In genomic region chr12:131097247-131098177, GRCh38 we compare ENCODE assay signal across 16 cellular contexts.
DNase-seq lines count a peak whose midpoint lies in the region; ATAC-seq and TF ChIP-seq lines count a peak whose summit lies in the region.
"Had no signal": no experiment of that assay in that cellular context is flagged by ENCODE, and none has a peak within 500 bp of the region (broad histone marks: within the 10 kb centered on the region; RNA-seq: fewer than 3 reads in every experiment).

No MANE protein-coding gene starts in this region.

- H3K27me3 ChIP-seq in right lobe of liver (no peaks in the 10 kb centered on the region), upper lobe of right lung (no peaks in the 10 kb centered on the region)

- 53% methylated on average over 4 of the region's 30 CpGs for whole genome bisulfite sequencing in right lobe of liver (ENCODE audit: insufficient coverage, low coverage, low lambda C conversion rate, missing lambda C conversion rate)

- peaks cover 5% of the 10 kb centered on the region for H3K27me3 Mint-ChIP-seq in activated CD4-positive, alpha-beta memory T cell treated with anti-CD3 and anti-CD28 coated beads for 36 hours
- no peaks in the 10 kb centered on the region for H3K27me3 Mint-ChIP-seq in activated CD4-positive, alpha-beta memory T cell treated with anti-CD3 and anti-CD28 coated beads, Interleukin-2, amount 10 ng/mL, durations not matched to agents 7 days and 5 days
- H3K27me3 Mint-ChIP-seq in chondrocyte (ENCODE audit: low read depth) (peaks cover 7% of the 10 kb centered on the region), MCF 10A (ENCODE audit: insufficient read depth, unreplicated experiment) (peaks cover 22% of the 10 kb centered on the region)
- H3K27me3 Mint-ChIP-seq in activated CD4-positive, alpha-beta T cell treated with anti-CD3 and anti-CD28 coated beads, Interleukin-2, amount 10 ng/mL, durations not matched to agents 24 days and 14 days: no peaks in the 10 kb centered on the region

- H3K9me3 ChIP-seq in right lobe of liver: no peaks in the 10 kb centered on the region
- H3K9me3 ChIP-seq in upper lobe of right lung: no peaks in the 10 kb centered on the region
- no peaks in the 10 kb centered on the region for H3K9me3 ChIP-seq in OCI-LY7 (ENCODE audit: low read length)

- H3K9me3 Mint-ChIP-seq in activated CD4-positive, alpha-beta memory T cell treated with anti-CD3 and anti-CD28 coated beads for 36 hours: peaks cover 2% of the 10 kb centered on the region
- H3K9me3 Mint-ChIP-seq in activated CD4-positive, alpha-beta memory T cell treated with anti-CD3 and anti-CD28 coated beads, Interleukin-2, amount 10 ng/mL, durations not matched to agents 7 days and 5 days: no peaks in the 10 kb centered on the region
- H3K9me3 Mint-ChIP-seq in chondrocyte (ENCODE audit: low read depth) (no peaks in the 10 kb centered on the region), MCF 10A (ENCODE audit: unreplicated experiment) (no peaks in the 10 kb centered on the region)
- H3K9me3 Mint-ChIP-seq in activated CD4-positive, alpha-beta T cell treated with anti-CD3 and anti-CD28 coated beads, Interleukin-2, amount 10 ng/mL, durations not matched to agents 24 days and 14 days: no peaks in the 10 kb centered on the region
- H3K9me3 Mint-ChIP-seq: CD8-positive, alpha-beta T cell; natural killer cell had no signal

- H2AFZ ChIP-seq in OCI-LY7 (ENCODE audit: low read length): no peak overlapping the region
- H2AFZ ChIP-seq: GM23248 had no signal

- TF ChIP-seq CTCF in chondrocyte (IDR thresholded peaks at IDR 0.05): no peak
- TF ChIP-seq CTCF in right lobe of liver (IDR thresholded peaks at IDR 0.05): no peak
- TF ChIP-seq CTCF in upper lobe of right lung (IDR thresholded peaks at IDR 0.05): no peak
- TF ChIP-seq CTCF in MCF 10A (IDR thresholded peaks at IDR 0.05; ENCODE audit: unreplicated experiment): no peak
- TF ChIP-seq CTCF in OCI-LY7 (conservative IDR thresholded peaks at IDR 0.05; ENCODE audit: low read length): no peak

- H3K4me1 ChIP-seq in right lobe of liver: no peaks in the 10 kb centered on the region
- no peaks in the 10 kb centered on the region for H3K4me1 ChIP-seq in upper lobe of right lung
- peaks cover 10% of the 10 kb centered on the region for H3K4me1 ChIP-seq in OCI-LY7 (ENCODE audit: insufficient read depth, low read length, poor library complexity, severe bottlenecking)

- no peak overlapping the region for H3K27ac Mint-ChIP-seq in activated CD4-positive, alpha-beta memory T cell treated with anti-CD3 and anti-CD28 coated beads for 36 hours
- H3K27ac Mint-ChIP-seq in activated CD4-positive, alpha-beta memory T cell treated with anti-CD3 and anti-CD28 coated beads, Interleukin-2, amount 10 ng/mL, durations not matched to agents 7 days and 5 days: no peak overlapping the region
- no peak overlapping the region for H3K27ac Mint-ChIP-seq in chondrocyte (ENCODE audit: unreplicated experiment)
- H3K27ac Mint-ChIP-seq in activated CD4-positive, alpha-beta T cell treated with anti-CD3 and anti-CD28 coated beads, Interleukin-2, amount 10 ng/mL, durations not matched to agents 24 days and 14 days: no peak overlapping the region
- H3K27ac Mint-ChIP-seq in MCF 10A (ENCODE audit: low read depth, unreplicated experiment): no peak overlapping the region
- H3K27ac Mint-ChIP-seq: CD8-positive, alpha-beta T cell; natural killer cell had no signal

- BruUV-seq in MCF 10A (replicated peaks; lab: Mats Ljungman, UMichigan) (no TSS peak), OCI-LY7 (replicated peaks; lab: Mats Ljungman, UMichigan) (no TSS peak)

- no peaks in the 10 kb centered on the region for H3K79me2 ChIP-seq in OCI-LY7 (ENCODE audit: insufficient read depth, low read depth, low read length)

- intact Hi-C loops in activated CD4-positive, alpha-beta memory T cell treated with anti-CD3 and anti-CD28 coated beads for 36 hours (cut with micrococcal nuclease): no loop called here
- intact Hi-C loops in right lobe of liver (cut with DNase I): no loop called here
- intact Hi-C loops in upper lobe of right lung (cut with DNase I): no loop called here
- intact Hi-C loops in activated CD4-positive, alpha-beta T cell treated with anti-CD3 and anti-CD28 coated beads, Interleukin-2, amount 10 ng/mL, durations not matched to agents 24 days and 14 days (cut with micrococcal nuclease): loop anchor here (10.0 kb wide), 1 partner anchor 273 kb away; no protein-coding TSS in a partner anchor
- intact Hi-C loops in MCF 10A (cut with micrococcal nuclease): loop anchor here (10.0 kb wide), 1 partner anchor 333 kb away; no protein-coding TSS in a partner anchor
- intact Hi-C loops in OCI-LY7 (cut with micrococcal nuclease; ENCODE audit: unreplicated experiment): no loop called here

- H3K4me3 Mint-ChIP-seq in activated CD4-positive, alpha-beta memory T cell treated with anti-CD3 and anti-CD28 coated beads for 36 hours: no peak overlapping the region
- no peak overlapping the region for H3K4me3 Mint-ChIP-seq in activated CD4-positive, alpha-beta memory T cell treated with anti-CD3 and anti-CD28 coated beads, Interleukin-2, amount 10 ng/mL, durations not matched to agents 7 days and 5 days
- H3K4me3 Mint-ChIP-seq in chondrocyte (ENCODE audit: unreplicated experiment) (no peak overlapping the region), MCF 10A (ENCODE audit: unreplicated experiment) (no peak overlapping the region)
- no peak overlapping the region for H3K4me3 Mint-ChIP-seq in activated CD4-positive, alpha-beta T cell treated with anti-CD3 and anti-CD28 coated beads, Interleukin-2, amount 10 ng/mL, durations not matched to agents 24 days and 14 days
- H3K4me3 Mint-ChIP-seq: CD8-positive, alpha-beta T cell; natural killer cell had no signal

- peaks cover 4% of the 10 kb centered on the region for H3K4me1 Mint-ChIP-seq in activated CD4-positive, alpha-beta memory T cell treated with anti-CD3 and anti-CD28 coated beads for 36 hours (ENCODE audit: low read depth)
- H3K4me1 Mint-ChIP-seq in activated CD4-positive, alpha-beta memory T cell treated with anti-CD3 and anti-CD28 coated beads, Interleukin-2, amount 10 ng/mL, durations not matched to agents 7 days and 5 days: peaks cover 4% of the 10 kb centered on the region
- H3K4me1 Mint-ChIP-seq in chondrocyte (ENCODE audit: low read depth) (peaks cover 4% of the 10 kb centered on the region), MCF 10A (ENCODE audit: insufficient read depth, unreplicated experiment) (peaks cover 5% of the 10 kb centered on the region)
- peaks cover 5% of the 10 kb centered on the region for H3K4me1 Mint-ChIP-seq in activated CD4-positive, alpha-beta T cell treated with anti-CD3 and anti-CD28 coated beads, Interleukin-2, amount 10 ng/mL, durations not matched to agents 24 days and 14 days

- no peaks in the 10 kb centered on the region for H3K36me3 Mint-ChIP-seq in activated CD4-positive, alpha-beta memory T cell treated with anti-CD3 and anti-CD28 coated beads for 36 hours
- H3K36me3 Mint-ChIP-seq in activated CD4-positive, alpha-beta memory T cell treated with anti-CD3 and anti-CD28 coated beads, Interleukin-2, amount 10 ng/mL, durations not matched to agents 7 days and 5 days (ENCODE audit: low read depth): no peaks in the 10 kb centered on the region
- H3K36me3 Mint-ChIP-seq in chondrocyte (ENCODE audit: low read depth) (no peaks in the 10 kb centered on the region), MCF 10A (ENCODE audit: insufficient read depth, unreplicated experiment) (no peaks in the 10 kb centered on the region)
- H3K36me3 Mint-ChIP-seq in activated CD4-positive, alpha-beta T cell treated with anti-CD3 and anti-CD28 coated beads, Interleukin-2, amount 10 ng/mL, durations not matched to agents 24 days and 14 days (ENCODE audit: low read depth): no peaks in the 10 kb centered on the region
- H3K36me3 Mint-ChIP-seq: CD8-positive, alpha-beta T cell; natural killer cell had no signal

- POLR2A ChIA-PET in activated CD4-positive, alpha-beta memory T cell treated with anti-CD3 and anti-CD28 coated beads for 36 hours (lab: Charles Lee): no interaction called here
- POLR2A ChIA-PET in activated CD4-positive, alpha-beta memory T cell treated with anti-CD3 and anti-CD28 coated beads, Interleukin-2, amount 10 ng/mL, durations not matched to agents 7 days and 5 days (lab: Charles Lee): no interaction called here
- POLR2A ChIA-PET in MCF 10A (lab: Yijun Ruan, JAX) (interaction anchor here (0.6 kb wide), 1 partner anchor 23 kb away, joined by 3 read pairs; no protein-coding TSS in a partner anchor), OCI-LY7 (lab: Charles Lee) (no interaction called here)

- no peaks in the 10 kb centered on the region for H3K36me3 ChIP-seq in right lobe of liver
- no peaks in the 10 kb centered on the region for H3K36me3 ChIP-seq in upper lobe of right lung
- H3K36me3 ChIP-seq in OCI-LY7 (ENCODE audit: insufficient read depth, low read length): no peaks in the 10 kb centered on the region

- no peak overlapping the region for H3K4me2 ChIP-seq in OCI-LY7 (ENCODE audit: low read length)

- CTCF ChIA-PET in activated CD4-positive, alpha-beta memory T cell treated with anti-CD3 and anti-CD28 coated beads for 36 hours (lab: Charles Lee): no interaction called here
- CTCF ChIA-PET in activated CD4-positive, alpha-beta memory T cell treated with anti-CD3 and anti-CD28 coated beads, Interleukin-2, amount 10 ng/mL, durations not matched to agents 7 days and 5 days (lab: Charles Lee): no interaction called here
- CTCF ChIA-PET in MCF 10A (lab: Yijun Ruan, JAX) (interaction anchor here (0.7 to 1.6 kb wide), 2 partner anchors 8 to 556 kb away, joined by 3 to 8 read pairs; no protein-coding TSS in a partner anchor), OCI-LY7 (lab: Charles Lee; ENCODE audit: unreplicated experiment) (no interaction called here)

- DNase-seq in activated CD4-positive, alpha-beta memory T cell treated with anti-CD3 and anti-CD28 coated beads for 36 hours: peak; percentile 6
- no peak for DNase-seq in activated CD4-positive, alpha-beta memory T cell treated with anti-CD3 and anti-CD28 coated beads, Interleukin-2, amount 10 ng/mL, durations not matched to agents 7 days and 5 days
- DNase-seq in chondrocyte (ENCODE audit: low spot score) (peak; percentile 87), right lobe of liver (peak; percentile 9 to 47 (median 42)), upper lobe of right lung (peak; percentile 51), MCF 10A (ENCODE audit: unreplicated experiment) (no peak), OCI-LY7 (ENCODE audit: low spot score) (no peak)
- no peak for DNase-seq in activated CD4-positive, alpha-beta T cell treated with anti-CD3 and anti-CD28 coated beads, Interleukin-2, amount 10 ng/mL, durations not matched to agents 24 days and 14 days
- DNase-seq: activated CD4-positive, CD25-positive, alpha-beta regulatory T cell; CD8-positive, alpha-beta T cell; foreskin fibroblast; GM23248; natural killer cell; NCI-H146; stimulated activated CD4-positive, alpha-beta T cell treated with anti-CD3 and anti-CD28 coated beads, Interleukin-2, amount 100 ng/mL, for 48 hours had no signal

- ATAC-seq in right lobe of liver (no peak), upper lobe of right lung (no peak)
- ATAC-seq: CD8-positive, alpha-beta T cell; natural killer cell; Panc1 had no signal

- no peak overlapping the region for H3K27ac ChIP-seq in right lobe of liver
- H3K27ac ChIP-seq in upper lobe of right lung: no peak overlapping the region
- H3K27ac ChIP-seq in OCI-LY7 (ENCODE audit: low read depth, low read length, poor library complexity, severe bottlenecking): no peak overlapping the region
- H3K27ac ChIP-seq: GM23248 had no signal

- H4K20me1 ChIP-seq in OCI-LY7 (ENCODE audit: insufficient read depth, low read length): no peaks in the 10 kb centered on the region

- H3K4me3 ChIP-seq in right lobe of liver: no peak overlapping the region
- no peak overlapping the region for H3K4me3 ChIP-seq in upper lobe of right lung
- H3K4me3 ChIP-seq in OCI-LY7 (ENCODE audit: low read depth, low read length, poor library complexity, severe bottlenecking): no peak overlapping the region
- H3K4me3 ChIP-seq: GM23248 had no signal

- TF ChIP-seq POLR2A in right lobe of liver (IDR thresholded peaks at IDR 0.05): no peak

- H3K9me2 ChIP-seq in OCI-LY7 (ENCODE audit: insufficient read depth, low read length): no peaks in the 10 kb centered on the region

Comparison
In these comparisons a context has a peak if more than half of its experiments do, and no peak if none do; other contexts are left out.
1. DNase-seq: peak in activated CD4-positive, alpha-beta memory T cell treated with anti-CD3 and anti-CD28 coated beads for 36 hours (single experiment), chondrocyte (single experiment), right lobe of liver (3 of 3) and upper lobe of right lung (single experiment); none in activated CD4-positive, alpha-beta memory T cell treated with anti-CD3 and anti-CD28 coated beads, Interleukin-2, amount 10 ng/mL, durations not matched to agents 7 days and 5 days (single experiment), activated CD4-positive, alpha-beta T cell treated with anti-CD3 and anti-CD28 coated beads, Interleukin-2, amount 10 ng/mL, durations not matched to agents 24 days and 14 days (single experiment), MCF 10A (single experiment) and OCI-LY7 (single experiment).
2. intact Hi-C loops: an anchor here in activated CD4-positive, alpha-beta T cell treated with anti-CD3 and anti-CD28 coated beads, Interleukin-2, amount 10 ng/mL, durations not matched to agents 24 days and 14 days (10.0 kb wide) and MCF 10A (10.0 kb wide); none called in activated CD4-positive, alpha-beta memory T cell treated with anti-CD3 and anti-CD28 coated beads for 36 hours, right lobe of liver, upper lobe of right lung and OCI-LY7.